10 cellular contexts compared by ENCODE assay signal in the genomic region with DNA sequence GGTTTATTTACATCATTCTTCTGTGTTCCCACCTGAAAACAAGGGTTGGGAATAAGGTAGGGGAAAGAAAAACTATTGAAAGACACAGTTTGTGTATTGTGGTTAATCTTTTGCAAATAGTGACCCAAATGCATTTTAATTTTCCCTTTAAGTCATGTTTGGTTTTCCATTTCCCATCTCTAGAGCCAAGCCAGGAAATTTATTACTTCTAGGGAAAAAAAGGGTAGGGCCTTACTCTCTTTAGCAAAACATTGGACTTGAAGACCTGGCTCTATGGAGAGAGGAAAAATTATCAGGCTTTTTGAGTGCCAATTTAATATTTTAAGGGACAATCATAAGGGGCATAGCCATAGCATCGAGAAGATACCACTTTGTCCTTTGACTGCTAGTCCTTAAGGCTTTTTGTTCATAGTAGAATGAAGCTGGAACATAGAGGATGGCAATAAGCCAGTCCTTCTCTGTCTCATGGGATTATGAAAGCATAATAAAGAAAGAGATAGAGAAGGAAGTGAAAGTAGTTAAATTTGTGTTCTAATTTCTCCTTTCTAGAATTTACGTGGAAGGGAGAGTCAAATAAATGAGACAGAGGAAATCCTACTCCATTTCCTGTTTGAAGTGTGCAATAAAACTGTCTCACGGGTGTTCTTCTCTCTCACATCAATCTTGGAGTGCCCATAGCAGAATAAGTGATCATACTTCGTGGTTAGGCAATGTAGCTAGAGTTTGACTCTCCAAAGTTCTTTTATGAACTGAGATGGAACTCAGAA. TPM values are rescaled to one million over a fixed set of nuclear protein-coding genes. Genes with fewer than 3 reads are reported as not detected.
DNase-seq lines count a peak whose midpoint lies in the region; ATAC-seq, FAIRE-seq and TF ChIP-seq lines count a peak whose summit lies in the region.
"Had no signal": no experiment of that assay in that cellular context is flagged by ENCODE, and none has a peak within 500 bp of the region (broad histone marks: within the 10 kb centered on the region; RNA-seq: fewer than 3 reads in every experiment).

No MANE protein-coding gene starts in this region.

- no peaks in the 10 kb centered on the region for H3K36me3 ChIP-seq in GM12878 (ENCODE audit: control insufficient read depth in 2 of 2, insufficient read depth in 2 of 2, low read length in 1 of 2)

- no peaks in the 10 kb centered on the region; the same call in 2 of the 3 replicates for H3K9me3 ChIP-seq in GM12878 (replicated peaks; ENCODE audit: control insufficient read depth, insufficient read depth, low read length)

- no TSS peak for BruUV-seq in GM12878 (replicated peaks; lab: Mats Ljungman, UMichigan)

- TF ChIP-seq CTCF in D721Med (IDR thresholded peaks at IDR 0.05; ENCODE audit: insufficient read depth, missing control alignments) (no peak), GM12878 (IDR thresholded peaks at IDR 0.05 in 2 of 3, conservative IDR thresholded peaks at IDR 0.05 in 1 of 3; ENCODE audit: control insufficient read depth in 2 of 3, extremely low read depth in 1 of 3, insufficient read depth in 1 of 3, low read depth in 3 of 3, low read length in 3 of 3) (no peak)

- TF ChIP-seq RAD21 in GM12878 (IDR thresholded peaks at IDR 0.05; ENCODE audit: insufficient read depth, low read depth, low read length) = no peak

- H3K79me2 ChIP-seq in GM12878 (ENCODE audit: control insufficient read depth, insufficient read depth, low read length) = no peaks in the 10 kb centered on the region
- H3K79me2 ChIP-seq: parathyroid adenoma had no signal

- H3K9ac ChIP-seq in GM12878 (ENCODE audit: control insufficient read depth, insufficient read depth, low read length) = no peak overlapping the region
- H3K9ac ChIP-seq: parathyroid adenoma had no signal

- H3K4me2 ChIP-seq in GM12878 (ENCODE audit: control insufficient read depth, insufficient read depth) = no peak overlapping the region

- 2% methylated on average over 4 of the region's 4 CpGs for WGBS in GM12878 (ENCODE audit: insufficient coverage, insufficient replicate concordance, low lambda C conversion rate, missing lambda C conversion rate)

- DNase-seq in D721Med (ENCODE audit: insufficient read length, low spot score) (no peak), GM12878 (ENCODE audit: low read depth, low spot score) (peak; percentile 3), Ammon's horn (ENCODE audit: low spot score) (no peak), AG08396 (ENCODE audit: low spot score) (no peak)
- no peak for DNase-seq in NK-92 treated with Interleukin-12 subunit alpha and Interleukin-12 subunit beta, amount 100 ng/mL, for 24 hours (lab: John Stamatoyannopoulos, UW)
- DNase-seq: head of caudate nucleus had no signal

- no peak overlapping the region for H3K27ac ChIP-seq in GM12878 (ENCODE audit: control insufficient read depth, insufficient read depth)
- H3K27ac ChIP-seq: parathyroid adenoma had no signal

- ATAC-seq in GM19468 (IDR thresholded peaks at IDR 0.05; ENCODE audit: extremely low read depth, unreplicated experiment) = peak; percentile 73
- peak; percentile 87 for ATAC-seq in HG03196 (IDR thresholded peaks at IDR 0.05; ENCODE audit: unreplicated experiment)
- ATAC-seq in GM12878 = peak; percentile 93
- no peak for ATAC-seq in HG03025 (IDR thresholded peaks at IDR 0.05; ENCODE audit: low FRiP score, unreplicated experiment)

- H3K4me3 ChIP-seq in GM12878 = no peak overlapping the region

- FAIRE-seq in D721Med (lab: Jason Lieb, UNC) (peak; percentile 29), GM12878 (lab: Jason Lieb, UNC) (no peak)

- in situ Hi-C loops in GM12878 (cut with MboI) = no loop called here

- SMC1A ChIA-PET in GM12878 (lab: Charles Lee; ENCODE audit: uncharacterized antibody, unreplicated experiment) = interaction anchor here (0.7 kb wide), 1 partner anchor 185 kb away, joined by 3 read pairs; no protein-coding TSS in a partner anchor

- intact Hi-C loops in GM12878 (cut with micrococcal nuclease; ENCODE audit: unreplicated experiment) = no loop called here

- TF ChIP-seq EP300 in GM12878 (IDR thresholded peaks at IDR 0.05; ENCODE audit: borderline replicate concordance in 1 of 2, control insufficient read depth in 1 of 2, low read depth in 2 of 2, low read length in 2 of 2) = peak; percentile 58 to 80; a peak in 2 of 4 replicates

- RAD21 ChIA-PET in GM12878 (lab: Charles Lee; ENCODE audit: unreplicated experiment) = interaction anchor here (1.0 kb wide), 1 partner anchor 147 kb away, joined by 5 read pairs; no protein-coding TSS in a partner anchor

- H2AFZ ChIP-seq in GM12878 (ENCODE audit: control insufficient read depth, low read depth, low read length) = no peak overlapping the region
- H2AFZ ChIP-seq: parathyroid adenoma had no signal

- H3K27me3 ChIP-seq in GM12878 (replicated peaks in 1 of 2; ENCODE audit: control insufficient read depth in 2 of 2, insufficient read depth in 2 of 2, low read length in 1 of 2) = no peaks in the 10 kb centered on the region

- no peaks in the 10 kb centered on the region for H4K20me1 ChIP-seq in GM12878 (ENCODE audit: control insufficient read depth, insufficient read depth)

- no peak for TF ChIP-seq POLR2A in GM12878 (IDR thresholded peaks at IDR 0.05; ENCODE audit: low read depth, low read length)

- POLR2A ChIA-PET in GM12878 (lab: Charles Lee) = no interaction called here

- H3K4me1 ChIP-seq in GM12878 (ENCODE audit: control insufficient read depth, insufficient read depth, low read length) = no peaks in the 10 kb centered on the region
- H3K4me1 ChIP-seq: parathyroid adenoma had no signal

- CTCF ChIA-PET in GM12878 (lab: Yijun Ruan, JAX) = no interaction called here

TF ChIP-seq in GM12878, 131 proteins besides CTCF, POLR2A, EP300 and RAD21 (continues in another document):
- TF ChIP-seq SMAD1 (IDR thresholded peaks at IDR 0.05; ENCODE audit: low read depth, partially characterized antibody) (peak; percentile 88), CHD1 (IDR thresholded peaks at IDR 0.05; ENCODE audit: low read depth, low read length) (no peak), IKZF2 (IDR thresholded peaks at IDR 0.05) (peak; percentile 83 to 86), KDM1A (IDR thresholded peaks at IDR 0.05; ENCODE audit: borderline replicate concordance) (no peak), CREM (IDR thresholded peaks at IDR 0.05; ENCODE audit: low read depth) (0 out of 2 replicates have a peak, but pooled peaks have one; percentile 18), FOS (IDR thresholded peaks at IDR 0.05; ENCODE audit: borderline replicate concordance, extremely low read depth, insufficient read length) (no peak), RUNX3 (IDR thresholded peaks at IDR 0.05; ENCODE audit: low read length) (peak; percentile 15; the same call in 1 of the 2 replicates), BMI1 (IDR thresholded peaks at IDR 0.05; ENCODE audit: borderline replicate concordance) (peak; percentile 70; the same call in 1 of the 2 replicates), ETV6 (conservative IDR thresholded peaks at IDR 0.05 in 1 of 2, IDR thresholded peaks at IDR 0.05 in 1 of 2; ENCODE audit: borderline replicate concordance in 1 of 2, low read depth in 1 of 2) (peak in 1 of 2 experiments; percentile 92; a peak in 2 of 4 replicates), MEF2B (IDR thresholded peaks at IDR 0.05; ENCODE audit: partially characterized antibody, poor library complexity, severe bottlenecking) (peak; percentile 91), NFIC (IDR thresholded peaks at IDR 0.05; ENCODE audit: low read depth, low read length) (peak; percentile 58; the same call in 1 of the 2 replicates), CREB1 (IDR thresholded peaks at IDR 0.05; ENCODE audit: low read depth) (0 out of 2 replicates have a peak, but pooled peaks have one; percentile 9), MTA3 (IDR thresholded peaks at IDR 0.05; ENCODE audit: borderline replicate concordance, low read length) (0 out of 2 replicates have a peak, but pooled peaks have one; percentile 51), YBX1 (IDR thresholded peaks at IDR 0.05) (no peak), SKIL (IDR thresholded peaks at IDR 0.05; ENCODE audit: low read depth, poor library complexity, severe bottlenecking) (peak; percentile 77), MTA2 (IDR thresholded peaks at IDR 0.05; ENCODE audit: low read depth) (peak; percentile 96)

RNA-seq across cellular contexts. Expression of gene PPFIA2, which starts 50.9 kb away (rescaled TPM):
- total RNA-seq in GM12878 (2013; cell fraction: nucleolus; rRNA removed) = not detected in 2 replicates
- total RNA-seq in GM12878 (2014; rRNA removed) (not detected in 2 replicates), GM12878 (2014; rRNA removed; fragmentation: Illumina TruSeq; extraction: Trizol) (0.27 and 0.28 TPM in 2 replicates), GM12878 (2021) (not detected in 2 replicates)
- polyA plus RNA-seq in GM12878 (2011; ENCODE audit: low read depth) = not detected
- polyA plus RNA-seq in GM12878 (2011; rRNA removed) (0.39 and 0.48 TPM in 2 replicates), GM12878 (2014; fragmentation: Illumina TruSeq; extraction: Trizol) (not detected in 2 replicates), GM12878 (2014; fragmentation: Nextera tagmentation; extraction: Ambion mirVana) (under 1 TPM in 1 of 2 experiments, not detected in 1; 0.09 TPM), GM12878 (2014; rRNA removed) (0.06 TPM in 1 of 2 replicates, not detected in the other), GM12878 (2016; fragmentation: Nextera tagmentation; extraction: Ambion mirVana) (not detected)
- polyA plus RNA-seq in GM12878 (2011; cell fraction: cytosol; rRNA removed) = 0.18 and 0.27 TPM in 2 replicates
- 0.72 and 1.1 TPM in 2 replicates for polyA plus RNA-seq in GM12878 (2011; cell fraction: nucleus; rRNA removed)
- polyA plus RNA-seq in GM12878 (2012) = not detected in 2 replicates
- polyA minus RNA-seq in GM12878 (2011; rRNA and poly(A)+ RNA removed) = 1.6 and 1.8 TPM in 2 replicates
- not detected in 2 replicates for polyA minus RNA-seq in GM12878 (2011; cell fraction: cytosol; rRNA and poly(A)+ RNA removed)
- polyA minus RNA-seq in GM12878 (2011; cell fraction: nucleus; rRNA and poly(A)+ RNA removed) = 1.9 and 3.8 TPM in 2 replicates
